21 cellular contexts compared by ENCODE assay signal in the genomic region with DNA sequence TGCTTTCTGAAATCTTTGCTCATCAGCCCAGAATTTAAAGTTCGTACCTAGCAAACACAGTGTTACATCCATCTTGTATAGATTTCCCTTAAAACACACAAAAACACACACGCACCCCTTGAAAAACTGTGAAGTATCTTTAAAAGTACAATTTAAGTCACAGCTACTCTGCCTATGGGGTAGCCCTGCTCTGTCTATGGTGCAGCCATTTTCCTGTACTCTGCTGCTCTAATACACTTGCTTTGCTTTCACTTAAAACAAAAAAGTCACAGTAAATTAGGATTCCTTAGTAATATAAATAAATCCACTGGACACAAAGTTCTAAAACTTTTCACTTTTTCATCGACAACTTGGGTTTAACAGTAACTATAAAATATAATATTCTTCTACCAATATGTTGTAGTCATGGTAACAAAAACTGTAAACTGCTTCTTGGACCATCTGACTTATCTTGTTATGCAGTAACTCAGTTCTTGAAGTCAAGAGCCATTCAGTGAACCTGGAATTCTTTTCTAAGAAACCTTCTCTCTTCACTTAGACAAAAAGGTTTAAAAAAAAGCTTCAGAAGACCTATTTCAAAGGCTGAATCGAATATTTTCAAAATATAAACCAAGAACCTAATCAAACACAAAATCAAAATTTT.
"Had no signal": no experiment of that assay in that cellular context is flagged by ENCODE, and none has a peak within 500 bp of the region (broad histone marks: within the 10 kb centered on the region; RNA-seq: fewer than 3 reads in every experiment).

No MANE protein-coding gene starts in this region.

- H3K27me3 ChIP-seq: gastrocnemius medialis, heart left ventricle had no signal

- H3K27ac Mint-ChIP-seq: activated CD4-positive, alpha-beta T cell treated with anti-CD3 and anti-CD28 coated beads for 36 hours; activated CD8-positive, alpha-beta T cell treated with anti-CD3 and anti-CD28 coated beads for 36 hours; activated naive CD8-positive, alpha-beta T cell treated with anti-CD3 and anti-CD28 coated beads for 36 hours; dendritic cell treated with granulocyte-macrophage colony-stimulating factor and Interleukin-4, amounts not matched to agents 40 ng/mL and 50 ng/mL, for 4 days; endodermal cell; stimulated activated effector memory CD8-positive, alpha-beta T cell treated with anti-CD3 and anti-CD28 coated beads, Interleukin-12 subunit alpha, Interleukin-12 subunit beta, amount 100 ng/mL, for 72 hours; T-helper 1 cell treated with Interleukin-12 subunit alpha and Interleukin-12 subunit beta and Interleukin-4 antibody, amounts not matched to agents 30 μg/mL and 1 μg/mL, for 36 hours had no signal

- DNase-seq: activated CD4-positive, alpha-beta T cell treated with anti-CD3 and anti-CD28 coated beads for 36 hours; activated CD8-positive, alpha-beta T cell treated with anti-CD3 and anti-CD28 coated beads for 36 hours; activated effector memory CD4-positive, alpha-beta T cell treated with Interleukin-2 at 50 U/mL for 16 hours; activated naive CD8-positive, alpha-beta T cell treated with anti-CD3 and anti-CD28 coated beads for 36 hours; activated T-cell treated with anti-CD3 and anti-CD28 coated beads, Interleukin-2, amount 50 U/mL, for 4 hours; amygdala; endodermal cell; gastrocnemius medialis; heart left ventricle; islet precursor cell; mammary epithelial cell; naive B cell; posterior cingulate gyrus; retina; stimulated activated CD4-positive, alpha-beta T cell treated with anti-CD3 and anti-CD28 coated beads, Interleukin-12 subunit alpha, Interleukin-12 subunit beta, amount 100 ng/mL, for 4 hours; WERI-Rb-1 had no signal

- H3K27me3 Mint-ChIP-seq: activated CD4-positive, alpha-beta T cell treated with anti-CD3 and anti-CD28 coated beads for 36 hours; activated CD8-positive, alpha-beta T cell treated with anti-CD3 and anti-CD28 coated beads for 36 hours; activated naive CD8-positive, alpha-beta T cell treated with anti-CD3 and anti-CD28 coated beads for 36 hours; brain; dendritic cell treated with granulocyte-macrophage colony-stimulating factor and Interleukin-4, amounts not matched to agents 40 ng/mL and 50 ng/mL, for 4 days; naive B cell had no signal

- H3K27ac ChIP-seq: gastrocnemius medialis, heart left ventricle, thoracic aorta, WERI-Rb-1 had no signal

- H3K4me3 ChIP-seq: gastrocnemius medialis, heart left ventricle, thoracic aorta had no signal

- H3K36me3 ChIP-seq: gastrocnemius medialis, heart left ventricle, thoracic aorta, WERI-Rb-1 had no signal

- H3K36me3 Mint-ChIP-seq: brain; naive B cell; stimulated activated effector memory CD8-positive, alpha-beta T cell treated with anti-CD3 and anti-CD28 coated beads, Interleukin-12 subunit alpha, Interleukin-12 subunit beta, amount 100 ng/mL, for 72 hours had no signal

- H3K9me3 Mint-ChIP-seq: activated CD8-positive, alpha-beta T cell treated with anti-CD3 and anti-CD28 coated beads for 36 hours; activated naive CD8-positive, alpha-beta T cell treated with anti-CD3 and anti-CD28 coated beads for 36 hours; activated T-cell treated with anti-CD3 and anti-CD28 coated beads, Interleukin-2, amount 50 U/mL, for 4 hours; brain; dendritic cell treated with granulocyte-macrophage colony-stimulating factor and Interleukin-4, amounts not matched to agents 40 ng/mL and 50 ng/mL, for 4 days; endodermal cell; naive B cell; stimulated activated effector memory CD8-positive, alpha-beta T cell treated with anti-CD3 and anti-CD28 coated beads, Interleukin-12 subunit alpha, Interleukin-12 subunit beta, amount 100 ng/mL, for 72 hours; T-helper 1 cell treated with Interleukin-12 subunit alpha and Interleukin-12 subunit beta and Interleukin-4 antibody, amounts not matched to agents 30 μg/mL and 1 μg/mL, for 36 hours had no signal

- H3K4me3 Mint-ChIP-seq: activated CD4-positive, alpha-beta T cell treated with anti-CD3 and anti-CD28 coated beads for 36 hours; activated CD8-positive, alpha-beta T cell treated with anti-CD3 and anti-CD28 coated beads for 36 hours; activated naive CD8-positive, alpha-beta T cell treated with anti-CD3 and anti-CD28 coated beads for 36 hours; activated T-cell treated with anti-CD3 and anti-CD28 coated beads, Interleukin-2, amount 50 U/mL, for 4 hours; dendritic cell treated with granulocyte-macrophage colony-stimulating factor and Interleukin-4, amounts not matched to agents 40 ng/mL and 50 ng/mL, for 4 days; endodermal cell; stimulated activated effector memory CD8-positive, alpha-beta T cell treated with anti-CD3 and anti-CD28 coated beads, Interleukin-12 subunit alpha, Interleukin-12 subunit beta, amount 100 ng/mL, for 72 hours; T-helper 1 cell treated with Interleukin-12 subunit alpha and Interleukin-12 subunit beta and Interleukin-4 antibody, amounts not matched to agents 30 μg/mL and 1 μg/mL, for 36 hours had no signal

- H3K9me3 ChIP-seq: gastrocnemius medialis, heart left ventricle, thoracic aorta had no signal
